Comparison of ENCODE assay signal across 11 cellular contexts in genomic region chr16:56742030-56742984, GRCh38. TPM values are rescaled to one million over a fixed set of nuclear protein-coding genes. Genes with fewer than 3 reads are reported as not detected.
DNase-seq lines count a peak whose midpoint lies in the region; TF ChIP-seq lines count a peak whose summit lies in the region.
"Had no signal": no experiment of that assay in that cellular context is flagged by ENCODE, and none has a peak within 500 bp of the region (broad histone marks: within the 10 kb centered on the region; RNA-seq: fewer than 3 reads in every experiment).

No MANE protein-coding gene starts in this region.

- H3K9me3 Mint-ChIP-seq in MCF 10A (ENCODE audit: unreplicated experiment) (no peaks in the 10 kb centered on the region), type B pancreatic cell (no peaks in the 10 kb centered on the region)

- H3K36me3 ChIP-seq in breast epithelium = no peaks in the 10 kb centered on the region
- no peaks in the 10 kb centered on the region for H3K36me3 ChIP-seq in adrenal gland (replicated peaks in 1 of 2)
- H3K36me3 ChIP-seq: left ventricle myocardium inferior had no signal

- no peak for TF ChIP-seq CTCF in MCF 10A (IDR thresholded peaks at IDR 0.05; ENCODE audit: unreplicated experiment)
- no peak for TF ChIP-seq CTCF in breast epithelium (IDR thresholded peaks at IDR 0.05)
- no peak for TF ChIP-seq CTCF in adrenal gland (IDR thresholded peaks at IDR 0.05)
- TF ChIP-seq CTCF in type B pancreatic cell (conservative IDR thresholded peaks at IDR 0.05) = no peak

- H3K4me1 ChIP-seq in breast epithelium (peaks cover 0 to 5% of the 10 kb centered on the region in 2 donors), adrenal gland (replicated peaks in 1 of 2) (peaks cover 27 to 46% of the 10 kb centered on the region in 2 donors)

- 69 to 82% (median 73%) methylated on average over 5 of the region's 5 CpGs for WGBS in adrenal gland, 4 donors

- peak overlapping the region; percentile 79 for H3K27ac Mint-ChIP-seq in MCF 10A (ENCODE audit: low read depth, unreplicated experiment)
- H3K27ac Mint-ChIP-seq in type B pancreatic cell = peak overlapping the region; percentile 81

- H3K27me3 Mint-ChIP-seq in MCF 10A (ENCODE audit: insufficient read depth, unreplicated experiment) = no peaks in the 10 kb centered on the region
- no peaks in the 10 kb centered on the region for H3K27me3 Mint-ChIP-seq in type B pancreatic cell

- POLR2A ChIA-PET in MCF 10A (lab: Yijun Ruan, JAX) = interaction anchor here (0.6 to 4.1 kb wide), 10 partner anchors 11 to 670 kb away, joined by 3 to 18 read pairs (median 4); partner anchors contain the start of genes HERPUD1 and NUP93

- H3K4me1 Mint-ChIP-seq in MCF 10A (ENCODE audit: insufficient read depth, unreplicated experiment) (peaks cover 12% of the 10 kb centered on the region), type B pancreatic cell (ENCODE audit: unreplicated experiment) (peaks cover 34% of the 10 kb centered on the region)

- H3K4me3 ChIP-seq in breast epithelium (no peak overlapping the region), adrenal gland (no peak overlapping the region)
- H3K4me3 ChIP-seq: BLaER1 treated with 17β-estradiol and CSF1 and Interleukin-3, amounts not matched to agents 10 nM and 100 nM; left ventricle myocardium inferior had no signal

- H3K36me3 Mint-ChIP-seq in MCF 10A (ENCODE audit: insufficient read depth, unreplicated experiment) = no peaks in the 10 kb centered on the region
- H3K36me3 Mint-ChIP-seq in type B pancreatic cell = peaks cover 8% of the 10 kb centered on the region

- no peak for TF ChIP-seq POLR2A in breast epithelium (IDR thresholded peaks at IDR 0.05)
- TF ChIP-seq POLR2A in adrenal gland (IDR thresholded peaks at IDR 0.05) = no peak

- intact Hi-C loops in MCF 10A (cut with micrococcal nuclease) = no loop called here
- intact Hi-C loops in breast epithelium (cut with DNase I; ENCODE audit: low total_unique reads) = no loop called here
- intact Hi-C loops in adrenal gland (cut with DNase I) = no loop called here

- CTCF ChIA-PET in MCF 10A (lab: Yijun Ruan, JAX) = interaction anchor here (0.6 to 2.0 kb wide), 5 partner anchors 44 to 1460 kb away, joined by 3 to 5 read pairs (median 4); no protein-coding TSS in a partner anchor

- H3K9me3 ChIP-seq in breast epithelium (no peaks in the 10 kb centered on the region), adrenal gland (replicated peaks in 1 of 3) (no peaks in the 10 kb centered on the region)
- H3K9me3 ChIP-seq: left ventricle myocardium inferior had no signal

- no peaks in the 10 kb centered on the region for H3K27me3 ChIP-seq in breast epithelium
- no peaks in the 10 kb centered on the region for H3K27me3 ChIP-seq in adrenal gland
- H3K27me3 ChIP-seq: BLaER1 treated with 17β-estradiol and CSF1 and Interleukin-3, amounts not matched to agents 10 nM and 100 nM had no signal

- peak overlapping the region; percentile 50 for H3K4me3 Mint-ChIP-seq in MCF 10A (ENCODE audit: unreplicated experiment)
- H3K4me3 Mint-ChIP-seq in type B pancreatic cell = no peak overlapping the region

- no TSS peak for BruUV-seq in MCF 10A (replicated peaks; lab: Mats Ljungman, UMichigan)

- H3K27ac ChIP-seq in breast epithelium (peak overlapping the region in 1 of 2 donors; percentile 17), adrenal gland (peak overlapping the region in 3 of 5 donors; percentile 39 to 65 (median 45))
- H3K27ac ChIP-seq: BLaER1 treated with 17β-estradiol and CSF1 and Interleukin-3, amounts not matched to agents 10 nM and 100 nM had no signal

- DNase-seq in MCF 10A (ENCODE audit: unreplicated experiment) (peak; percentile 72), breast epithelium (ENCODE audit: low spot score in 2 of 2) (no peak), adrenal gland (no peak), glomerular visceral epithelial cell (ENCODE audit: extremely low spot score) (peak; percentile 54), type B pancreatic cell (ENCODE audit: extremely low spot score, unreplicated experiment) (no peak), hypothalamus (lab: John Stamatoyannopoulos, UW) (no peak), Kasumi-1 (lab: John Stamatoyannopoulos, UW) (no peak), C1 segment of cervical spinal cord (lab: John Stamatoyannopoulos, UW) (no peak)
- DNase-seq: left ventricle myocardium inferior; stimulated activated CD4-positive, alpha-beta T cell treated with anti-CD3 and anti-CD28 coated beads, Interleukin-2, amount 100 ng/mL, for 48 hours had no signal

RNA-seq across cellular contexts. Expression of gene NUP93, which starts 12.4 kb away (rescaled TPM):
- total RNA-seq in MCF 10A (2022) (53.9 and 60.2 TPM in 2 replicates), breast epithelium (10 to 100 TPM; 29.4 to 48.8 (median 32.6) TPM), adrenal gland (10 to 100 TPM; 29.3 to 71.1 (median 39.7) TPM), type B pancreatic cell (ENCODE audit: low replicate concordance) (68.8 and 101 TPM in 2 replicates)
- 10 to 100 TPM; 35.8 to 65.1 (median 52.7) TPM for polyA plus RNA-seq in adrenal gland

Comparison
In these comparisons a context has a peak if more than half of its experiments do, and no peak if none do; other contexts are left out.
1. DNase-seq: peak in MCF 10A (single experiment) and glomerular visceral epithelial cell (single experiment); none in breast epithelium (0 of 2), adrenal gland (0 of 7), type B pancreatic cell (single experiment), hypothalamus (0 of 51), Kasumi-1 (0 of 2) and C1 segment of cervical spinal cord (0 of 14).